19 cellular contexts compared by ENCODE assay signal in the genomic region with DNA sequence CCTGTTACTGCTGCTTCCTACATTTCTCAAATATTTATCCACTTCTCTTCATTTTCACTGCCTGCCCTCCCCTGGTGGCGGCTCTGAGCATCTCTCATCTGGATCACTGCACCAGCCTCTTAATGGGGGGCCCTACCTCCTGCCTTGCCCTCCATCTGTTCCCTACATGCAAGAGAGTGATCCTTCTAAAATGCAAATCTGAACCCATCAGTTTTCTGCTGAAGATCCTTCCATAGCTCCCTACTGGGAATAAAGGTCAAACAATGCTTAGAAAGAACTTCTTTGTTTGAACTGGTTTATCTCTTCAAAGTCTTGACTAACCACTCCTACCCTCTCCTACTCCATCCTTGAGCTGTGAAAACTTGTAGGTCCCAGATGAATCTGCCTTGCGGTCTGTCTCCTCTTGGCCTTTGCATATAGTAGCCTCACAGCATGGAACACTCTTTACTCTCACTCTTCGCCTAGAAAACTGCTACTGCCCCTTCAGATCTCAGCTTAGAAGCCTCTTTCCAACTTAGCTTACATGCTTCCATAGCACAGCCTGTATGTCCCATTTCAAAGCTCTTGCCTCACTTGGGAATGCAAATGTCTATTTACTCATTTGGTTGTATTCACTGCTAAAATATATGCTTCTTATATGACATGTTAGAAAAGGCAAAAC.
DNase-seq lines count a peak whose midpoint lies in the region; ATAC-seq, FAIRE-seq and TF ChIP-seq lines count a peak whose summit lies in the region.
"Had no signal": no experiment of that assay in that cellular context is flagged by ENCODE, and none has a peak within 500 bp of the region (broad histone marks: within the 10 kb centered on the region; RNA-seq: fewer than 3 reads in every experiment).

No MANE protein-coding gene starts in this region.

- H3K4me1 Mint-ChIP-seq in HFFc6 (ENCODE audit: low read depth): peaks cover 43% of the 10 kb centered on the region

- H3K79me2 ChIP-seq in DND-41 (ENCODE audit: insufficient read depth, low read length) (no peaks in the 10 kb centered on the region), GM12878 (ENCODE audit: control insufficient read depth, insufficient read depth, low read length) (no peaks in the 10 kb centered on the region)

- no peak overlapping the region for H3K4me3 Mint-ChIP-seq in HFFc6
- H3K4me3 Mint-ChIP-seq: dendritic cell treated with granulocyte-macrophage colony-stimulating factor and Interleukin-4, amounts not matched to agents 40 ng/mL and 50 ng/mL, for 4 days had no signal

- peaks cover 4% of the 10 kb centered on the region for H3K27me3 Mint-ChIP-seq in HFFc6 (ENCODE audit: insufficient read depth)

- DNase-seq in DND-41 (no peak), HFFc6 (no peak), GM12878 (ENCODE audit: low read depth, low spot score) (no peak), LoVo (ENCODE audit: low spot score) (no peak)
- DNase-seq: activated CD4-positive, alpha-beta T cell treated with anti-CD3 and anti-CD28 coated beads for 48 hours; activated T-cell treated with anti-CD3 and anti-CD28 coated beads, Interleukin-2, amount 50 U/mL, for 48 hours; BE2C; DMS79 treated with DMSO at 0.1 percent for 48 hours; foreskin fibroblast; HCEC 1CT; NCI-H2227 treated with DMSO at 0.1 percent for 48 hours; retina had no signal

- no peaks in the 10 kb centered on the region for H3K9me3 Mint-ChIP-seq in HFFc6
- H3K9me3 Mint-ChIP-seq: dendritic cell treated with granulocyte-macrophage colony-stimulating factor and Interleukin-4, amounts not matched to agents 40 ng/mL and 50 ng/mL, for 4 days had no signal

- no peaks in the 10 kb centered on the region for H4K20me1 ChIP-seq in DND-41 (ENCODE audit: insufficient read depth, low read length)
- H4K20me1 ChIP-seq in GM12878 (ENCODE audit: control insufficient read depth, insufficient read depth): no peaks in the 10 kb centered on the region

- FAIRE-seq in GM12878 (lab: Jason Lieb, UNC): no peak
- FAIRE-seq: GM18507 had no signal

- peak; percentile 6 for TF ChIP-seq CTCF in DND-41 (IDR thresholded peaks at IDR 0.05; ENCODE audit: borderline replicate concordance, extremely low read depth, low read length, poor library complexity, severe bottlenecking)
- peak; percentile 57 for TF ChIP-seq CTCF in HFFc6 (IDR thresholded peaks at IDR 0.05)
- TF ChIP-seq CTCF in GM12878 (IDR thresholded peaks at IDR 0.05 in 2 of 3, conservative IDR thresholded peaks at IDR 0.05 in 1 of 3; ENCODE audit: control insufficient read depth in 2 of 3, extremely low read depth in 1 of 3, insufficient read depth in 1 of 3, low read depth in 3 of 3, low read length in 3 of 3): peak in 2 of 3 experiments; percentile 14 to 26; a peak in 1 of 6 replicates

- no peak overlapping the region for H3K27ac Mint-ChIP-seq in HFFc6
- H3K27ac Mint-ChIP-seq: dendritic cell treated with granulocyte-macrophage colony-stimulating factor and Interleukin-4, amounts not matched to agents 40 ng/mL and 50 ng/mL, for 4 days had no signal

- H3K9me3 ChIP-seq in DND-41 (ENCODE audit: insufficient read depth, low read length, severe bottlenecking) (no peaks in the 10 kb centered on the region), GM12878 (replicated peaks; ENCODE audit: control insufficient read depth, insufficient read depth, low read length) (no peaks in the 10 kb centered on the region), iPS-18a (ENCODE audit: control insufficient read depth, low read depth, low read length) (peaks cover 4% of the 10 kb centered on the region)
- H3K9me3 ChIP-seq: BE2C, vagina had no signal

- H3K27ac ChIP-seq in DND-41 (ENCODE audit: low read length) (no peak overlapping the region), GM12878 (ENCODE audit: control insufficient read depth, insufficient read depth) (no peak overlapping the region), iPS-18a (ENCODE audit: low read length) (no peak overlapping the region)
- H3K27ac ChIP-seq: vagina had no signal

- SMC1A ChIA-PET in GM12878 (lab: Charles Lee; ENCODE audit: uncharacterized antibody, unreplicated experiment): interaction anchor here (0.5 to 2.8 kb wide), 4 partner anchors 11 to 89 kb away, joined by 3 to 8 read pairs (median 4); no protein-coding TSS in a partner anchor

- H3K4me3 ChIP-seq in DND-41 (ENCODE audit: low read depth in 1 of 2, low read length in 2 of 2) (no peak overlapping the region), GM12878 (no peak overlapping the region), iPS-18a (ENCODE audit: low read length) (peak overlapping the region; percentile 36)
- H3K4me3 ChIP-seq: vagina had no signal

- in situ Hi-C loops in GM12878 (cut with MboI): no loop called here

- TF ChIP-seq POLR2A in GM12878 (IDR thresholded peaks at IDR 0.05; ENCODE audit: low read depth, low read length): no peak

- no peaks in the 10 kb centered on the region for H3K4me1 ChIP-seq in DND-41 (ENCODE audit: insufficient read depth, low read length)
- H3K4me1 ChIP-seq in GM12878 (ENCODE audit: control insufficient read depth, insufficient read depth, low read length): no peaks in the 10 kb centered on the region
- peaks cover 32% of the 10 kb centered on the region for H3K4me1 ChIP-seq in iPS-18a (ENCODE audit: control insufficient read depth, low read depth, low read length)
- H3K4me1 ChIP-seq: BE2C, vagina had no signal

- WGBS in GM12878 (ENCODE audit: insufficient coverage, insufficient replicate concordance, low lambda C conversion rate, missing lambda C conversion rate): 48% methylated on average over 3 of the region's 3 CpGs

- intact Hi-C loops in GM12878 (cut with micrococcal nuclease; ENCODE audit: unreplicated experiment): no loop called here

- RAD21 ChIA-PET in GM12878 (lab: Charles Lee; ENCODE audit: unreplicated experiment): no interaction called here

- no peak overlapping the region for H3K4me2 ChIP-seq in DND-41 (ENCODE audit: insufficient read depth, low read length)
- no peak overlapping the region for H3K4me2 ChIP-seq in GM12878 (ENCODE audit: control insufficient read depth, insufficient read depth)

- H3K36me3 Mint-ChIP-seq in HFFc6 (ENCODE audit: low read depth): no peaks in the 10 kb centered on the region; the same call in 1 of the 2 replicates

- no peak for TF ChIP-seq RAD21 in GM12878 (IDR thresholded peaks at IDR 0.05; ENCODE audit: insufficient read depth, low read depth, low read length)

- ATAC-seq in DND-41 (ENCODE audit: insufficient read depth, low read depth): no peak
- ATAC-seq in GM12878: no peak
- ATAC-seq in HG03196 (IDR thresholded peaks at IDR 0.05; ENCODE audit: unreplicated experiment): no peak
- ATAC-seq in HG03460 (IDR thresholded peaks at IDR 0.05; ENCODE audit: unreplicated experiment): no peak
- ATAC-seq in GM19395 (IDR thresholded peaks at IDR 0.05; ENCODE audit: unreplicated experiment): no peak

- H3K27me3 ChIP-seq in DND-41 (ENCODE audit: insufficient read depth, low read length, poor library complexity) (peaks cover 14% of the 10 kb centered on the region), GM12878 (replicated peaks in 1 of 2; ENCODE audit: control insufficient read depth in 2 of 2, insufficient read depth in 2 of 2, low read length in 1 of 2) (no peaks in the 10 kb centered on the region), iPS-18a (ENCODE audit: control insufficient read depth, insufficient read depth, low read length) (no peaks in the 10 kb centered on the region)
- H3K27me3 ChIP-seq: BE2C, vagina had no signal

- CTCF ChIA-PET in GM12878 (lab: Yijun Ruan, JAX): interaction anchor here (0.8 to 2.2 kb wide), 2 partner anchors 13 to 141 kb away, joined by 3 to 4 read pairs; no protein-coding TSS in a partner anchor

- BruUV-seq in GM12878 (replicated peaks; lab: Mats Ljungman, UMichigan): no TSS peak

- POLR2A ChIA-PET in GM12878 (lab: Charles Lee): no interaction called here

- H3K36me3 ChIP-seq in DND-41 (ENCODE audit: insufficient read depth, low read length) (no peaks in the 10 kb centered on the region), GM12878 (ENCODE audit: control insufficient read depth in 2 of 2, insufficient read depth in 2 of 2, low read length in 1 of 2) (no peaks in the 10 kb centered on the region), iPS-18a (ENCODE audit: control insufficient read depth, low read depth, low read length) (no peaks in the 10 kb centered on the region)
- H3K36me3 ChIP-seq: BE2C, vagina had no signal

- H3K9ac ChIP-seq in DND-41 (ENCODE audit: low read depth, low read length) (no peak overlapping the region), GM12878 (ENCODE audit: control insufficient read depth, insufficient read depth, low read length) (no peak overlapping the region), iPS-18a (ENCODE audit: low read length) (no peak overlapping the region)

- H2AFZ ChIP-seq in DND-41 (ENCODE audit: low read depth, low read length) (no peak overlapping the region), GM12878 (ENCODE audit: control insufficient read depth, low read depth, low read length) (no peak overlapping the region)

- TF ChIP-seq EP300 in GM12878 (IDR thresholded peaks at IDR 0.05; ENCODE audit: borderline replicate concordance in 1 of 2, control insufficient read depth in 1 of 2, low read depth in 2 of 2, low read length in 2 of 2): no peak

TF ChIP-seq in GM12878, 131 proteins besides CTCF, POLR2A, EP300 and RAD21 (continues in another document):
- no peak for TF ChIP-seq SREBF1 (IDR thresholded peaks at IDR 0.05; ENCODE audit: low read length)
- TF ChIP-seq, protein P1, sequence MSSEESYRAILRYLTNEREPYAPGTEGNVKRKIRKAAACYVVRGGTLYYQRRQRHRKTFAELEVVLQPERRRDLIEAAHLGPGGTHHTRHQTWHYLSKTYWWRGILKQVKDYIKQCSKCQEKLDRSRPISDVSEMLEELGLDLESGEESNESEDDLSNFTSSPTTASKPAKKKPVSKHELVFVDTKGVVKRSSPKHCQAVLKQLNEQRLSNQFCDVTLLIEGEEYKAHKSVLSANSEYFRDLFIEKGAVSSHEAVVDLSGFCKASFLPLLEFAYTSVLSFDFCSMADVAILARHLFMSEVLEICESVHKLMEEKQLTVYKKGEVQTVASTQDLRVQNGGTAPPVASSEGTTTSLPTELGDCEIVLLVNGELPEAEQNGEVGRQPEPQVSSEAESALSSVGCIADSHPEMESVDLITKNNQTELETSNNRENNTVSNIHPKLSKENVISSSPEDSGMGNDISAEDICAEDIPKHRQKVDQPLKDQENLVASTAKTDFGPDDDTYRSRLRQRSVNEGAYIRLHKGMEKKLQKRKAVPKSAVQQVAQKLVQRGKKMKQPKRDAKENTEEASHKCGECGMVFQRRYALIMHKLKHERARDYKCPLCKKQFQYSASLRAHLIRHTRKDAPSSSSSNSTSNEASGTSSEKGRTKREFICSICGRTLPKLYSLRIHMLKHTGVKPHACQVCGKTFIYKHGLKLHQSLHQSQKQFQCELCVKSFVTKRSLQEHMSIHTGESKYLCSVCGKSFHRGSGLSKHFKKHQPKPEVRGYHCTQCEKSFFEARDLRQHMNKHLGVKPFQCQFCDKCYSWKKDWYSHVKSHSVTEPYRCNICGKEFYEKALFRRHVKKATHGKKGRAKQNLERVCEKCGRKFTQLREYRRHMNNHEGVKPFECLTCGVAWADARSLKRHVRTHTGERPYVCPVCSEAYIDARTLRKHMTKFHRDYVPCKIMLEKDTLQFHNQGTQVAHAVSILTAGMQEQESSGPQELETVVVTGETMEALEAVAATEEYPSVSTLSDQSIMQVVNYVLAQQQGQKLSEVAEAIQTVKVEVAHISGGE (CRISPR knock-in tag; IDR thresholded peaks at IDR 0.05): no peak
- no peak for TF ChIP-seq BMI1 (IDR thresholded peaks at IDR 0.05; ENCODE audit: borderline replicate concordance)
- no peak for TF ChIP-seq RAD51 (IDR thresholded peaks at IDR 0.05)

Comparison
In these comparisons a context has a peak if more than half of its experiments do, and no peak if none do; other contexts are left out.
1. CTCF ChIP-seq: peak in every context shown above with its lines; median percentile 57 in HFFc6; 20 in GM12878; 6 in DND-41.